In the genomic region with DNA sequence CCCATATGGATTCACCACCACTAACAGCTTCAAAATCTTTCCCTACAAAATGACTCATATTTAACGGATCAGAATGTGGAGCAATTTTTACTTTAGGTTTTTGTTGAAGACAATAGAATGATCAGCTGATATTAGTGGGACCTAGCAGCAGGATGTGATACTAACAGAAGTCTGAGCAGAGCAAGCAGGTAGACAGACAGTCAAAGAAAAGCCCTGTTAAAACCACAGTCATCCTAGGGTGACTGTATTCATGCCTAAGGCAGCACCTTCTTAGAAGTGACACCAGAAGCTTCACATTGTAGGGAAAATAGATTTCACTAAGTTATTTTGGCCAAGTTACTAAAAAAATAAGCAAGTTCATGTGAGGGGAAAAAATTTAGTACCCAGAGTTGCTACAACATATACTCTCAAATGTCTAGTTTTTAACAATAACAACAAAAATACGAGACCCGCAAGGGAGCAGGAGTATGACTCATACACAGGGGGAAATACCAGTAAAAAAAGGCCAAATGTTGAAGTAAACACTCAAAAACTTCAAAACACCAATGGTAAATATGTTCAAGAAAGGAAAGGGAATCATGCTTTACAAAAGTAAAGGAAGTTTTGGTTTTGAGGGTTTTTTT, we compare ENCODE assay signal across 22 cellular contexts.
DNase-seq lines count a peak whose midpoint lies in the region; ATAC-seq and TF ChIP-seq lines count a peak whose summit lies in the region.
"Had no signal": no experiment of that assay in that cellular context is flagged by ENCODE, and none has a peak within 500 bp of the region (broad histone marks: within the 10 kb centered on the region; RNA-seq: fewer than 3 reads in every experiment).

No MANE protein-coding gene starts in this region.

- H3K4ac ChIP-seq in mesendoderm (ENCODE audit: low read depth, low read length), result no peak overlapping the region

- no peaks in the 10 kb centered on the region for H3K9me3 ChIP-seq in mammary epithelial cell (replicated peaks; ENCODE audit: insufficient read depth, low read length)
- H3K9me3 ChIP-seq: BE2C, MG63 had no signal

- H3K9ac ChIP-seq in mammary epithelial cell (ENCODE audit: insufficient read depth, low read length) (no peak overlapping the region), mesendoderm (ENCODE audit: low read length) (no peak overlapping the region)

- TF ChIP-seq CTCF in MCF 10A (IDR thresholded peaks at IDR 0.05; ENCODE audit: unreplicated experiment) (no peak), mammary epithelial cell (conservative IDR thresholded peaks at IDR 0.05 in 1 of 2, IDR thresholded peaks at IDR 0.05 in 1 of 2; ENCODE audit: extremely low read depth in 1 of 2, insufficient read depth in 1 of 2, low read depth in 1 of 2, low read length in 2 of 2) (no peak), choroid plexus epithelial cell (conservative IDR thresholded peaks at IDR 0.05; ENCODE audit: low read depth, low read length) (no peak)

- no peaks in the 10 kb centered on the region for H3K36me3 Mint-ChIP-seq in MCF 10A (ENCODE audit: insufficient read depth, unreplicated experiment)
- H3K36me3 Mint-ChIP-seq: CD4-positive, alpha-beta memory T cell; IgD-negative memory B cell had no signal

- no peak overlapping the region for H3K27ac ChIP-seq in mammary epithelial cell (ENCODE audit: insufficient read depth, low read depth, low read length)
- H3K27ac ChIP-seq in mesendoderm (ENCODE audit: low read depth, low read length), result no peak overlapping the region

- H3K27ac Mint-ChIP-seq in MCF 10A (ENCODE audit: low read depth, unreplicated experiment), result no peak overlapping the region
- H3K27ac Mint-ChIP-seq: CD4-positive, alpha-beta memory T cell; H9; IgD-negative memory B cell had no signal

- H3K27me3 ChIP-seq in mammary epithelial cell (ENCODE audit: insufficient read depth, low read length) (no peaks in the 10 kb centered on the region), mesendoderm (ENCODE audit: insufficient read depth, low read length, poor library complexity) (no peaks in the 10 kb centered on the region)
- H3K27me3 ChIP-seq: BE2C, MG63 had no signal

- H3K4me1 ChIP-seq in mammary epithelial cell (ENCODE audit: insufficient read depth, low read length) (no peaks in the 10 kb centered on the region), mesendoderm (ENCODE audit: control insufficient read depth, low read depth, low read length) (no peaks in the 10 kb centered on the region)
- H3K4me1 ChIP-seq: BE2C had no signal

- no peaks in the 10 kb centered on the region for H3K36me3 ChIP-seq in mammary epithelial cell (ENCODE audit: insufficient read depth, low read length)
- H3K36me3 ChIP-seq in mesendoderm (ENCODE audit: control insufficient read depth, insufficient read depth, low read length), result no peaks in the 10 kb centered on the region
- H3K36me3 ChIP-seq: BE2C, MG63 had no signal

- H3K79me1 ChIP-seq in mesendoderm (ENCODE audit: low read length), result no peaks in the 10 kb centered on the region

- POLR2A ChIA-PET in MCF 10A (lab: Yijun Ruan, JAX), result no interaction called here

- no peak overlapping the region for H2BK120ac ChIP-seq in mesendoderm (ENCODE audit: low read depth, low read length)

- dilution Hi-C loops in mammary epithelial cell (cut with HindIII; ENCODE audit: low sequenced_read_pairs), result no loop called here

- no peak overlapping the region for H3K18ac ChIP-seq in mesendoderm (ENCODE audit: low read length)

- H4K5ac ChIP-seq in mesendoderm (ENCODE audit: low read length), result no peak overlapping the region

- H2AFZ ChIP-seq in mammary epithelial cell (ENCODE audit: low read depth, low read length), result no peak overlapping the region

- H3K4me1 Mint-ChIP-seq in MCF 10A (ENCODE audit: insufficient read depth, unreplicated experiment), result no peaks in the 10 kb centered on the region
- H3K4me1 Mint-ChIP-seq: CD4-positive, alpha-beta memory T cell; H9; IgD-negative memory B cell had no signal

- no peak overlapping the region for H2AK5ac ChIP-seq in mesendoderm (ENCODE audit: low read length)

- no peak overlapping the region for H4K8ac ChIP-seq in mesendoderm (ENCODE audit: low read depth, low read length)

- H3K27me3 Mint-ChIP-seq in MCF 10A (ENCODE audit: insufficient read depth, unreplicated experiment), result no peaks in the 10 kb centered on the region
- H3K27me3 Mint-ChIP-seq: CD4-positive, alpha-beta memory T cell; IgD-negative memory B cell had no signal

- H3K79me2 ChIP-seq in mammary epithelial cell (ENCODE audit: insufficient read depth, low read length) (no peaks in the 10 kb centered on the region), mesendoderm (ENCODE audit: control insufficient read depth, insufficient read depth, low read length) (no peaks in the 10 kb centered on the region)

- no peak overlapping the region for H2BK5ac ChIP-seq in mesendoderm (ENCODE audit: low read length)

- CTCF ChIA-PET in MCF 10A (lab: Yijun Ruan, JAX) (no interaction called here), mammary epithelial cell (lab: Charles Lee; ENCODE audit: low non-redundant PET) (no interaction called here)

- H4K20me1 ChIP-seq in mammary epithelial cell (ENCODE audit: insufficient read depth, low read length), result no peaks in the 10 kb centered on the region

- H3K4me2 ChIP-seq in mammary epithelial cell (ENCODE audit: insufficient read depth, low read depth, low read length) (no peak overlapping the region), mesendoderm (ENCODE audit: low read length) (no peak overlapping the region)

- no peak overlapping the region for H3K4me3 Mint-ChIP-seq in MCF 10A (ENCODE audit: unreplicated experiment)
- H3K4me3 Mint-ChIP-seq: CD4-positive, alpha-beta memory T cell; H9; IgD-negative memory B cell had no signal

- intact Hi-C loops in MCF 10A (cut with micrococcal nuclease), result no loop called here
- intact Hi-C loops in mammary epithelial cell (cut with micrococcal nuclease), result no loop called here

- H3K4me3 ChIP-seq in mammary epithelial cell (replicated peaks in 1 of 3; ENCODE audit: insufficient read depth in 1 of 3, low read depth in 2 of 3, low read length in 3 of 3) (no peak overlapping the region), choroid plexus epithelial cell (ENCODE audit: low read depth, low read length) (no peak overlapping the region), mesendoderm (ENCODE audit: low read length) (no peak overlapping the region)
- H3K4me3 ChIP-seq: MG63 had no signal

- WGBS in mammary epithelial cell (ENCODE audit: low coverage, missing lambda C conversion rate), result 92% methylated on average over 3 of the region's 3 CpGs
- WGBS in mesendoderm (ENCODE audit: extremely low coverage, insufficient coverage, low lambda C conversion rate), result no CpG with 5 or more reads among the region's 3 CpGs

- no peak overlapping the region for H3K23ac ChIP-seq in mesendoderm (ENCODE audit: low read length)

- no peak for ATAC-seq in GM18858 (IDR thresholded peaks at IDR 0.05; ENCODE audit: unreplicated experiment)
- no peak for ATAC-seq in HG03097 (IDR thresholded peaks at IDR 0.05; ENCODE audit: low FRiP score, unreplicated experiment)
- ATAC-seq: Panc1 had no signal

- in situ Hi-C loops in mammary epithelial cell (cut with MboI; ENCODE audit: low sequenced_read_pairs in 2 of 2), result no loop called here

- BruUV-seq in MCF 10A (replicated peaks; lab: Mats Ljungman, UMichigan), result no TSS peak
- BruUV-seq in mammary epithelial cell (replicated peaks; lab: Mats Ljungman, UMichigan), result no TSS peak

- H3K56ac ChIP-seq in mesendoderm (ENCODE audit: low read length), result no peak overlapping the region

- no peak overlapping the region for H2BK15ac ChIP-seq in mesendoderm (replicated peaks; ENCODE audit: low read depth)

- H3K9me3 Mint-ChIP-seq in MCF 10A (ENCODE audit: unreplicated experiment), result no peaks in the 10 kb centered on the region

- DNase-seq in MCF 10A (ENCODE audit: unreplicated experiment) (peak; percentile 14), mammary epithelial cell (no peak), choroid plexus epithelial cell (ENCODE audit: low read depth) (peak; percentile 27), mesendoderm (peak; percentile 8), anterior cingulate cortex (lab: John Stamatoyannopoulos, UW) (no peak), DMS 273 treated with DMSO at 0.1 percent for 48 hours (lab: John Stamatoyannopoulos, UW) (no peak)
- DNase-seq: 8988T; CD4-positive, alpha-beta memory T cell; DMS53; H9; Karpas-422; MG63; NCI-H1048; NCI-H1436; NCI-H1930; NCI-H226; NCI-H524 treated with DMSO at 0.1 percent for 48 hours had no signal

Comparison
In these comparisons a context has a peak if more than half of its experiments do, and no peak if none do; other contexts are left out.
1. DNase-seq: peak in MCF 10A (single experiment), choroid plexus epithelial cell (single experiment) and mesendoderm (single experiment); none in mammary epithelial cell (single experiment), anterior cingulate cortex (0 of 58) and DMS 273 treated with DMSO at 0.1 percent for 48 hours (single experiment).